ENCODE assay signal across 13 cellular contexts in genomic region chr14:68042591-68043210, GRCh38.
DNase-seq lines count a peak whose midpoint lies in the region; ATAC-seq and TF ChIP-seq lines count a peak whose summit lies in the region.
"Had no signal": no experiment of that assay in that cellular context is flagged by ENCODE, and none has a peak within 500 bp of the region (broad histone marks: within the 10 kb centered on the region; RNA-seq: fewer than 3 reads in every experiment).

No MANE protein-coding gene starts in this region.

- H3K36me3 ChIP-seq in left ventricle myocardium inferior: no peaks in the 10 kb centered on the region
- no peaks in the 10 kb centered on the region for H3K36me3 ChIP-seq in mammary epithelial cell (ENCODE audit: insufficient read depth, low read length)
- H3K36me3 ChIP-seq in muscle layer of colon (ENCODE audit: insufficient read depth, low read length): no peaks in the 10 kb centered on the region
- no peaks in the 10 kb centered on the region for H3K36me3 ChIP-seq in uterus
- H3K36me3 ChIP-seq: Peyer's patch had no signal

- peak overlapping the region; percentile 22 for H2AFZ ChIP-seq in mammary epithelial cell (ENCODE audit: low read depth, low read length)

- dilution Hi-C loops in mammary epithelial cell (cut with HindIII; ENCODE audit: low sequenced_read_pairs): no loop called here

- no peaks in the 10 kb centered on the region for H3K79me2 ChIP-seq in mammary epithelial cell (ENCODE audit: insufficient read depth, low read length)

- TF ChIP-seq POLR2A in uterus (IDR thresholded peaks at IDR 0.05): no peak

- H3K4me3 ChIP-seq in left ventricle myocardium inferior (no peak overlapping the region), right cardiac atrium (ENCODE audit: low read length) (no peak overlapping the region), mammary epithelial cell (replicated peaks in 1 of 3; ENCODE audit: insufficient read depth in 1 of 3, low read depth in 2 of 3, low read length in 3 of 3) (no peak overlapping the region), muscle layer of colon (ENCODE audit: low read depth in 1 of 2, low read length in 2 of 2) (no peak overlapping the region), uterus (no peak overlapping the region)
- H3K4me3 ChIP-seq: body of pancreas, Peyer's patch had no signal

- no peaks in the 10 kb centered on the region for H3K9me3 ChIP-seq in left ventricle myocardium inferior (replicated peaks)
- no peaks in the 10 kb centered on the region for H3K9me3 ChIP-seq in right cardiac atrium (ENCODE audit: control insufficient read depth, low read length)
- no peaks in the 10 kb centered on the region for H3K9me3 ChIP-seq in mammary epithelial cell (replicated peaks; ENCODE audit: insufficient read depth, low read length)
- H3K9me3 ChIP-seq in muscle layer of colon (ENCODE audit: low read length): no peaks in the 10 kb centered on the region
- H3K9me3 ChIP-seq in uterus: no peaks in the 10 kb centered on the region
- H3K9me3 ChIP-seq: body of pancreas, Peyer's patch had no signal

- H3K4me1 ChIP-seq in left ventricle myocardium inferior (peaks cover 22% of the 10 kb centered on the region), right cardiac atrium (ENCODE audit: control insufficient read depth, insufficient read depth, low read length) (no peaks in the 10 kb centered on the region), mammary epithelial cell (ENCODE audit: insufficient read depth, low read length) (peaks cover 9% of the 10 kb centered on the region), muscle layer of colon (ENCODE audit: insufficient read depth, low read length) (peaks cover 53% of the 10 kb centered on the region), uterus (peaks cover 0 to 6% of the 10 kb centered on the region in 2 donors)
- H3K4me1 ChIP-seq: body of pancreas, Peyer's patch had no signal

- CTCF ChIA-PET in mammary epithelial cell (lab: Charles Lee; ENCODE audit: low non-redundant PET): no interaction called here

- H3K27ac ChIP-seq in left ventricle myocardium inferior (replicated peaks) (peak overlapping the region; percentile 20), right cardiac atrium (ENCODE audit: low read length) (no peak overlapping the region), mammary epithelial cell (ENCODE audit: insufficient read depth, low read depth, low read length) (no peak overlapping the region), muscle layer of colon (ENCODE audit: low read depth, low read length) (peak overlapping the region; percentile 86), uterus (peak overlapping the region; percentile 60 to 77)
- H3K27ac ChIP-seq: body of pancreas, VCaP had no signal

- H3K9ac ChIP-seq in mammary epithelial cell (ENCODE audit: insufficient read depth, low read length) (no peak overlapping the region), muscle layer of colon (ENCODE audit: low read length) (no peak overlapping the region)

- H3K27me3 ChIP-seq in left ventricle myocardium inferior (ENCODE audit: low read depth): no peaks in the 10 kb centered on the region
- no peaks in the 10 kb centered on the region for H3K27me3 ChIP-seq in right cardiac atrium (ENCODE audit: control insufficient read depth, insufficient read depth)
- no peaks in the 10 kb centered on the region for H3K27me3 ChIP-seq in mammary epithelial cell (ENCODE audit: insufficient read depth, low read length)
- no peaks in the 10 kb centered on the region for H3K27me3 ChIP-seq in muscle layer of colon (ENCODE audit: control insufficient read depth in 1 of 2, insufficient read depth in 2 of 2, low read length in 2 of 2)
- H3K27me3 ChIP-seq in uterus: no peaks in the 10 kb centered on the region
- H3K27me3 ChIP-seq: body of pancreas, Peyer's patch had no signal

- BruUV-seq in mammary epithelial cell (replicated peaks; lab: Mats Ljungman, UMichigan): no TSS peak

- intact Hi-C loops in left ventricle myocardium inferior (cut with micrococcal nuclease): no loop called here
- intact Hi-C loops in right cardiac atrium (cut with DNase I): no loop called here
- intact Hi-C loops in mammary epithelial cell (cut with micrococcal nuclease): no loop called here
- intact Hi-C loops in uterus (cut with DNase I; ENCODE audit: low total_unique reads): no loop called here

- WGBS in right cardiac atrium: 76% methylated on average over 2 of the region's 2 CpGs
- 8% methylated on average over 2 of the region's 2 CpGs for WGBS in mammary epithelial cell (ENCODE audit: low coverage, missing lambda C conversion rate)

- in situ Hi-C loops in mammary epithelial cell (cut with MboI; ENCODE audit: low sequenced_read_pairs in 2 of 2): no loop called here

- ATAC-seq in right cardiac atrium (no peak), GM21737 (IDR thresholded peaks at IDR 0.05; ENCODE audit: unreplicated experiment) (no peak)
- ATAC-seq: body of pancreas, left colon had no signal

- H3K4me2 ChIP-seq in mammary epithelial cell (ENCODE audit: insufficient read depth, low read depth, low read length): peak overlapping the region; percentile 25

- no peaks in the 10 kb centered on the region for H4K20me1 ChIP-seq in mammary epithelial cell (ENCODE audit: insufficient read depth, low read length)

- DNase-seq in left ventricle myocardium inferior: no peak
- DNase-seq in right cardiac atrium: no peak
- DNase-seq in mammary epithelial cell: peak; percentile 39
- no peak for DNase-seq in uterus
- DNase-seq in stimulated activated CD4-positive, alpha-beta T cell treated with anti-CD3 and anti-CD28 coated beads, Interleukin-2, amount 100 ng/mL, for 24 hours: no peak
- DNase-seq in stimulated activated CD4-positive, alpha-beta T cell treated with anti-CD3 and anti-CD28 coated beads, Interleukin-2, amount 100 ng/mL, for 48 hours: no peak
- DNase-seq: body of pancreas, GOT3, left colon, Peyer's patch had no signal

- no peak for TF ChIP-seq CTCF in left ventricle myocardium inferior (IDR thresholded peaks at IDR 0.05; ENCODE audit: borderline replicate concordance)
- TF ChIP-seq CTCF in mammary epithelial cell (conservative IDR thresholded peaks at IDR 0.05 in 1 of 2, IDR thresholded peaks at IDR 0.05 in 1 of 2; ENCODE audit: extremely low read depth in 1 of 2, insufficient read depth in 1 of 2, low read depth in 1 of 2, low read length in 2 of 2): no peak
- TF ChIP-seq CTCF in uterus (IDR thresholded peaks at IDR 0.05): no peak

Comparison
In these comparisons a context has a peak if more than half of its experiments do, and no peak if none do; other contexts are left out.
1. H3K27ac ChIP-seq: peak in left ventricle myocardium inferior (single experiment), muscle layer of colon (single experiment) and uterus (2 of 2); none in right cardiac atrium (single experiment) and mammary epithelial cell (single experiment).